11 cellular contexts compared by ENCODE assay signal in genomic region chr7:81457858-81458522, GRCh38.
DNase-seq lines count a peak whose midpoint lies in the region; ATAC-seq, FAIRE-seq and TF ChIP-seq lines count a peak whose summit lies in the region.
"Had no signal": no experiment of that assay in that cellular context is flagged by ENCODE, and none has a peak within 500 bp of the region (broad histone marks: within the 10 kb centered on the region; RNA-seq: fewer than 3 reads in every experiment).

No MANE protein-coding gene starts in this region.

- H3K4me3 ChIP-seq in A549 (no peak overlapping the region), fibroblast of mammary gland (ENCODE audit: control insufficient read depth, low read depth, low read length) (no peak overlapping the region), suprapubic skin (no peak overlapping the region)
- H3K4me3 ChIP-seq: upper lobe of left lung had no signal

- WGBS in A549 (ENCODE audit: missing lambda C conversion rate) = 1% methylated on average over 1 of the region's 1 CpG
- 36% methylated on average over 1 of the region's 1 CpG for WGBS in suprapubic skin

- CTCF ChIA-PET in A549 (lab: Yijun Ruan, JAX) (interaction anchor here (0.6 to 9.4 kb wide), 21 partner anchors 11 to 780 kb away, joined by 3 to 63 read pairs (median 4); partner anchors contain the start of gene SEMA3C), HEK293T (lab: Yijun Ruan, JAX) (interaction anchor here (0.8 to 1.6 kb wide), 4 partner anchors 11 to 759 kb away, joined by 3 to 6 read pairs (median 4); no protein-coding TSS in a partner anchor)

- DNase-seq in A549 (ENCODE audit: low read depth in 1 of 2, low spot score in 1 of 2) (peak; percentile 28 to 50), HEK293T (ENCODE audit: extremely low spot score) (peak; percentile 30), RPMI7951 (ENCODE audit: low read depth) (peak; percentile 37), fibroblast of mammary gland (ENCODE audit: low read depth) (peak; percentile 55), suprapubic skin (ENCODE audit: low spot score in 2 of 2) (no peak)
- DNase-seq in activated T-cell treated with anti-CD3 and anti-CD28 coated beads, Interleukin-2, amount 50 U/mL, for 48 hours = no peak
- no peak for DNase-seq in activated effector memory CD4-positive, alpha-beta T cell treated with Interleukin-2 at 50 U/mL for 16 hours
- DNase-seq: activated naive CD4-positive, alpha-beta T cell; upper lobe of left lung had no signal

- H3K9me3 ChIP-seq in A549 = no peaks in the 10 kb centered on the region
- no peaks in the 10 kb centered on the region for H3K9me3 ChIP-seq in suprapubic skin
- H3K9me3 ChIP-seq: upper lobe of left lung had no signal

- POLR2A ChIA-PET in A549 (lab: Yijun Ruan, JAX) = interaction anchor here (2.8 kb wide), 1 partner anchor 539 kb away, joined by 20 read pairs; the partner anchor contains the start of gene SEMA3C
- POLR2A ChIA-PET in HEK293T (lab: Yijun Ruan, JAX) = no interaction called here

- H3K27me3 ChIP-seq in suprapubic skin = no peaks in the 10 kb centered on the region
- H3K27me3 ChIP-seq: upper lobe of left lung had no signal

- H3K4me2 ChIP-seq in A549 = no peak overlapping the region

- no peak for FAIRE-seq in A549 (lab: Jason Lieb, UNC)

- TF ChIP-seq RAD21 in A549 (conservative IDR thresholded peaks at IDR 0.05 in 1 of 2, IDR thresholded peaks at IDR 0.05 in 1 of 2) = peak; percentile 82 to 90

- no peaks in the 10 kb centered on the region for H3K36me3 ChIP-seq in suprapubic skin
- H3K36me3 ChIP-seq: upper lobe of left lung had no signal

- H3K27ac ChIP-seq in A549 = peak overlapping the region; percentile 17 to 76; a peak in 4 of 6 replicates
- H3K27ac ChIP-seq in suprapubic skin = no peak overlapping the region
- H3K27ac ChIP-seq: parathyroid adenoma, upper lobe of left lung had no signal

- TF ChIP-seq CTCF in A549 (IDR thresholded peaks at IDR 0.05) (peak; percentile 69), fibroblast of mammary gland (conservative IDR thresholded peaks at IDR 0.05; ENCODE audit: control insufficient read depth, insufficient read depth, low read depth, low read length) (peak; percentile 57), suprapubic skin (IDR thresholded peaks at IDR 0.05) (peak in 1 of 2 donors; percentile 33)

- H3K4me1 ChIP-seq in A549 (peaks cover 25% of the 10 kb centered on the region), suprapubic skin (no peaks in the 10 kb centered on the region)
- H3K4me1 ChIP-seq: parathyroid adenoma, upper lobe of left lung had no signal

- TF ChIP-seq POLR2A in A549 (IDR thresholded peaks at IDR 0.05; ENCODE audit: low read length) (no peak), suprapubic skin (IDR thresholded peaks at IDR 0.05) (no peak)

- no peak for TF ChIP-seq EP300 in A549 (IDR thresholded peaks at IDR 0.05)
- no peak for TF ChIP-seq EP300 in suprapubic skin (IDR thresholded peaks at IDR 0.05)

- ATAC-seq in A549 (no peak), HG03354 (IDR thresholded peaks at IDR 0.05; ENCODE audit: poor library complexity, severe bottlenecking, unreplicated experiment) (no peak)

TF ChIP-seq in A549, 52 proteins besides CTCF, POLR2A, EP300 and RAD21:
- TF ChIP-seq MYC (IDR thresholded peaks at IDR 0.05; ENCODE audit: borderline replicate concordance, low read length) (no peak), HOXB13 (CRISPR knock-in tag; IDR thresholded peaks at IDR 0.05; ENCODE audit: low read depth) (no peak), HOXA7 (CRISPR knock-in tag; IDR thresholded peaks at IDR 0.05) (no peak), SMC3 (IDR thresholded peaks at IDR 0.05) (peak; percentile 88), HES2 (IDR thresholded peaks at IDR 0.05) (no peak), HOXB5 (CRISPR knock-in tag; IDR thresholded peaks at IDR 0.05) (no peak)

TF ChIP-seq in HEK293T, 16 proteins besides CTCF, POLR2A, EP300 and RAD21:
- TF ChIP-seq ARNT (IDR thresholded peaks at IDR 0.05) (no peak), FOXM1 (IDR thresholded peaks at IDR 0.05; ENCODE audit: borderline replicate concordance) (no peak), PKNOX1 (IDR thresholded peaks at IDR 0.05) (0 out of 2 replicates have a peak, but pooled peaks have one; percentile 15)

Comparison
In these comparisons a context has a peak if more than half of its experiments do, and no peak if none do; other contexts are left out.
1. DNase-seq: peak in A549 (2 of 2), HEK293T (single experiment), RPMI7951 (single experiment) and fibroblast of mammary gland (single experiment); none in activated T-cell treated with anti-CD3 and anti-CD28 coated beads, Interleukin-2, amount 50 U/mL, for 48 hours (0 of 2), activated effector memory CD4-positive, alpha-beta T cell treated with Interleukin-2 at 50 U/mL for 16 hours (single experiment) and suprapubic skin (0 of 2).